ENCODE assay signal across 11 cellular contexts in the genomic region with DNA sequence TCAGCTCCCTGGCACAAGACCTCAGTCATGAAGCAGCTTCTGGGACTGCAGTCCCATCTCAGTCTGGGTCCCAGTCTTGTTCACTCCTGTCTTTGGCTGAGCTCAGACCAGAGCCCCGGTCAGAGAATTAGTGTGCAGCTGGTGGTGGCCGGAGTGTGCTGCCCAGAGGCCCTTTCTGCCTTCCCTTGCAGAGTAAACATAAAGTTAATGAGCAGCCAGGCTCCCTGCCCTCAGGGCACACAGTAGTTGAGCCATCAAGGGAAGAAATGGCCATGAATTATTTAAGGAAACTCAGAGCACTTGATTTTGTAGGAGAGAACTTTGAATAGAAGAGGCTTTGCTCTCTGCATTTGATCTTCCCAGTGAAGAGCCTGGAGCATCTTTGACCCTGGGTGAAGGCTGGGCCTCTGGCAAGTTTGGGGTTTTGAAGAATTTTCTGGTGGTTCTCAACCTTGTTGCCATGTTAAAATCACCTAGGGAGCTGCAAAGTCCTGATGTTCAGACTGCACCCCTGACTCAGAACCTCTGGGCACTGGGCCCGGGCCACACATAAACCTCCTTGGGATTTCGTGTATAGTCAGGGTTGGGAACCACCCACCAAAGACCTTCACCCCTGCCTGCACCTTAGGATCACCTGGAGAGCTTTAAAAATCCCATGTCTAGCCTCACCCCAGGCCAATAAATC. TPM values are rescaled to one million over a fixed set of nuclear protein-coding genes. Genes with fewer than 3 reads are reported as not detected.
DNase-seq lines count a peak whose midpoint lies in the region; ATAC-seq and TF ChIP-seq lines count a peak whose summit lies in the region.
"Had no signal": no experiment of that assay in that cellular context is flagged by ENCODE, and none has a peak within 500 bp of the region (broad histone marks: within the 10 kb centered on the region; RNA-seq: fewer than 3 reads in every experiment).

No MANE protein-coding gene starts in this region.

- peak overlapping the region; percentile 13 for H3K4me3 Mint-ChIP-seq in endodermal cell

- no peaks in the 10 kb centered on the region for H3K27me3 Mint-ChIP-seq in endodermal cell (ENCODE audit: insufficient read depth)

- H3K27me3 ChIP-seq in endodermal cell (ENCODE audit: control insufficient read depth, insufficient read depth, low read length, poor library complexity, severe bottlenecking): no peaks in the 10 kb centered on the region
- H3K27me3 ChIP-seq in osteoblast (ENCODE audit: insufficient read depth, low read length): no peaks in the 10 kb centered on the region
- H3K27me3 ChIP-seq: testis had no signal

- no peaks in the 10 kb centered on the region for H4K20me1 ChIP-seq in osteoblast (ENCODE audit: insufficient read depth, low read length)

- H3K79me2 ChIP-seq in osteoblast (ENCODE audit: insufficient read depth, low read length): no peaks in the 10 kb centered on the region

- DNase-seq in DMS79 treated with DMSO at 0.1 percent for 48 hours (lab: John Stamatoyannopoulos, UW): peak; percentile 16
- DNase-seq in DMS79 (lab: John Stamatoyannopoulos, UW): no peak
- DNase-seq in HuH-7 (ENCODE audit: low spot score): peak; percentile 82
- no peak for DNase-seq in endodermal cell
- DNase-seq in osteoblast (ENCODE audit: insufficient read length, low spot score, missing footprints): peak; percentile 86
- DNase-seq in RKO (ENCODE audit: low spot score): no peak
- DNase-seq in 8988T: no peak
- DNase-seq: amniotic stem cell; stimulated activated CD4-positive, alpha-beta T cell treated with anti-CD3 and anti-CD28 coated beads, Interleukin-2, amount 100 ng/mL, for 24 hours; testis had no signal

- ATAC-seq in HG03139 (IDR thresholded peaks at IDR 0.05; ENCODE audit: unreplicated experiment): no peak

- H3K4me1 ChIP-seq in endodermal cell (ENCODE audit: control insufficient read depth, insufficient read depth, low read length): peaks cover 9% of the 10 kb centered on the region
- H3K4me1 ChIP-seq in osteoblast (ENCODE audit: insufficient read depth, low read length): no peaks in the 10 kb centered on the region

- H3K4me2 ChIP-seq in osteoblast (ENCODE audit: insufficient read depth, low read length): no peak overlapping the region

- TF ChIP-seq CTCF in endodermal cell (conservative IDR thresholded peaks at IDR 0.05) (no peak), osteoblast (IDR thresholded peaks at IDR 0.05; ENCODE audit: extremely low read depth, low read depth, low read length) (no peak)

- WGBS in endodermal cell (ENCODE audit: insufficient coverage in 1 of 2, insufficient read length in 1 of 2), 2 experiments: 84 to 100% methylated on average over 2 to 4 of the region's 4 CpGs

- H2AFZ ChIP-seq in osteoblast (ENCODE audit: low read length): no peak overlapping the region

- peaks cover 43% of the 10 kb centered on the region for H3K4me1 Mint-ChIP-seq in endodermal cell

- H3K27ac ChIP-seq in endodermal cell (ENCODE audit: low read depth, low read length): peak overlapping the region; percentile 9
- no peak overlapping the region for H3K27ac ChIP-seq in osteoblast (ENCODE audit: low read depth, low read length)
- H3K27ac ChIP-seq: testis had no signal

- H3K9me3 ChIP-seq in endodermal cell (ENCODE audit: control insufficient read depth, low read length) (no peaks in the 10 kb centered on the region), osteoblast (ENCODE audit: low read depth, low read length) (no peaks in the 10 kb centered on the region)
- H3K9me3 ChIP-seq: testis had no signal

- H3K36me3 ChIP-seq in endodermal cell (ENCODE audit: control insufficient read depth, insufficient read depth, low read length) (no peaks in the 10 kb centered on the region), osteoblast (ENCODE audit: insufficient read depth, low read length) (no peaks in the 10 kb centered on the region)

- H3K4me3 ChIP-seq in endodermal cell (ENCODE audit: low read length) (no peak overlapping the region), osteoblast (ENCODE audit: insufficient read depth, low read length) (no peak overlapping the region)
- H3K4me3 ChIP-seq: testis had no signal

- H3K9ac ChIP-seq in endodermal cell (ENCODE audit: extremely low read depth, low read length, poor library complexity, severe bottlenecking): no peak overlapping the region

- H3K36me3 Mint-ChIP-seq in endodermal cell (ENCODE audit: low read depth): no peaks in the 10 kb centered on the region

- peak overlapping the region; percentile 49 for H3K27ac Mint-ChIP-seq in endodermal cell

- H3K9me3 Mint-ChIP-seq in endodermal cell: no peaks in the 10 kb centered on the region

RNA-seq across cellular contexts. Expression of a gene that starts 26.4 kb away (rescaled TPM):
- total RNA-seq in endodermal cell (10 to 100 TPM; 91.2 to 93.3 TPM), osteoblast (33.7 and 45.1 TPM in 2 replicates)
- polyA plus RNA-seq in endodermal cell (2013, experiment 1 of 2): 127 TPM
- polyA plus RNA-seq in endodermal cell (2013, experiment 2 of 2): 114 TPM

RNA-seq across cellular contexts. Expression of a gene that starts 46.2 kb away (rescaled TPM):
- 10 to 100 TPM; 31.6 to 36.2 TPM for total RNA-seq in endodermal cell
- 55.7 TPM for polyA plus RNA-seq in endodermal cell (2013, experiment 1 of 2)
- polyA plus RNA-seq in endodermal cell (2013, experiment 2 of 2): 50.5 TPM
- 46.6 and 47.4 TPM in 2 replicates for total RNA-seq in osteoblast

Comparison
In these comparisons a context has a peak if more than half of its experiments do, and no peak if none do; other contexts are left out.
1. DNase-seq: peak in DMS79 treated with DMSO at 0.1 percent for 48 hours (single experiment), HuH-7 (single experiment) and osteoblast (single experiment); none in DMS79 (single experiment), endodermal cell (single experiment), RKO (single experiment) and 8988T (single experiment).